In genomic region chr16:1264257-1265089, GRCh38 we compare ENCODE assay signal across 2 cellular contexts.
TF ChIP-seq lines count a peak whose summit lies in the region.

No MANE protein-coding gene starts in this region.

TF ChIP-seq in GM12891, 5 proteins besides CTCF, POLR2A, EP300 and RAD21:
- TF ChIP-seq POLR2AphosphoS5 (IDR thresholded peaks at IDR 0.05; ENCODE audit: low read depth, low read length) = no peak

TF ChIP-seq in K562, 482 proteins besides CTCF, POLR2A, EP300 and RAD21:
- no peak for TF ChIP-seq POLR2G (IDR thresholded peaks at IDR 0.05; ENCODE audit: low read depth, low read length)
- TF ChIP-seq, protein P1, sequence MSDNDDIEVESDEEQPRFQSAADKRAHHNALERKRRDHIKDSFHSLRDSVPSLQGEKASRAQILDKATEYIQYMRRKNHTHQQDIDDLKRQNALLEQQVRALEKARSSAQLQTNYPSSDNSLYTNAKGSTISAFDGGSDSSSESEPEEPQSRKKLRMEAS (CRISPR knock-in tag; IDR thresholded peaks at IDR 0.05) = peak; percentile 20; the same call in 1 of the 2 replicates
- TF ChIP-seq, protein P2, sequence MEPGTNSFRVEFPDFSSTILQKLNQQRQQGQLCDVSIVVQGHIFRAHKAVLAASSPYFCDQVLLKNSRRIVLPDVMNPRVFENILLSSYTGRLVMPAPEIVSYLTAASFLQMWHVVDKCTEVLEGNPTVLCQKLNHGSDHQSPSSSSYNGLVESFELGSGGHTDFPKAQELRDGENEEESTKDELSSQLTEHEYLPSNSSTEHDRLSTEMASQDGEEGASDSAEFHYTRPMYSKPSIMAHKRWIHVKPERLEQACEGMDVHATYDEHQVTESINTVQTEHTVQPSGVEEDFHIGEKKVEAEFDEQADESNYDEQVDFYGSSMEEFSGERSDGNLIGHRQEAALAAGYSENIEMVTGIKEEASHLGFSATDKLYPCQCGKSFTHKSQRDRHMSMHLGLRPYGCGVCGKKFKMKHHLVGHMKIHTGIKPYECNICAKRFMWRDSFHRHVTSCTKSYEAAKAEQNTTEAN (CRISPR knock-in tag; IDR thresholded peaks at IDR 0.05) = peak; percentile 100
- TF ChIP-seq PPARD (CRISPR knock-in tag; IDR thresholded peaks at IDR 0.05) = no peak
- TF ChIP-seq SRSF9 (IDR thresholded peaks at IDR 0.05; ENCODE audit: borderline replicate concordance, low read depth, low read length) = no peak
TF ChIP-seq in K562: peak in this region for 2.
